Comparison of ENCODE assay signal across 8 cellular contexts in genomic region chr1:28259252-28259934, GRCh38. TPM values are rescaled to one million over a fixed set of nuclear protein-coding genes. Genes with fewer than 3 reads are reported as not detected.
A peak's percentile ranks its signal among the peaks of the same experiment; 100 is the strongest.
DNase-seq lines count a peak whose midpoint lies in the region; ATAC-seq and TF ChIP-seq lines count a peak whose summit lies in the region.

A gene with protein sequence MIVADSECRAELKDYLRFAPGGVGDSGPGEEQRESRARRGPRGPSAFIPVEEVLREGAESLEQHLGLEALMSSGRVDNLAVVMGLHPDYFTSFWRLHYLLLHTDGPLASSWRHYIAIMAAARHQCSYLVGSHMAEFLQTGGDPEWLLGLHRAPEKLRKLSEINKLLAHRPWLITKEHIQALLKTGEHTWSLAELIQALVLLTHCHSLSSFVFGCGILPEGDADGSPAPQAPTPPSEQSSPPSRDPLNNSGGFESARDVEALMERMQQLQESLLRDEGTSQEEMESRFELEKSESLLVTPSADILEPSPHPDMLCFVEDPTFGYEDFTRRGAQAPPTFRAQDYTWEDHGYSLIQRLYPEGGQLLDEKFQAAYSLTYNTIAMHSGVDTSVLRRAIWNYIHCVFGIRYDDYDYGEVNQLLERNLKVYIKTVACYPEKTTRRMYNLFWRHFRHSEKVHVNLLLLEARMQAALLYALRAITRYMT (plus strand): TSS chr1:28259518. CDS start chr1:28259848, 330 bp downstream.

- peaks cover 12 to 14% of the 10 kb centered on the region in 2 donors for H3K36me3 Mint-ChIP-seq in activated T-cell treated with anti-CD3 and anti-CD28 coated beads, Interleukin-2, amount 50 U/mL, for 72 hours (ENCODE audit: insufficient read depth in 2 of 2)

- H3K4me1 ChIP-seq in KMS-11 (ENCODE audit: low read depth, poor library complexity, severe bottlenecking) = peaks cover 38% of the 10 kb centered on the region
- H3K4me1 ChIP-seq in Peyer's patch = peaks cover 0 to 39% (median 0%) of the 10 kb centered on the region in 4 donors
- H3K4me1 ChIP-seq in muscle layer of duodenum (ENCODE audit: control insufficient read depth in 1 of 2, insufficient read depth in 2 of 2, low read length in 2 of 2) = peaks cover 14 to 20% of the 10 kb centered on the region in 2 donors

- no peaks in the 10 kb centered on the region for H3K27me3 Mint-ChIP-seq in activated T-cell treated with anti-CD3 and anti-CD28 coated beads, Interleukin-2, amount 50 U/mL, for 72 hours (ENCODE audit: low read depth)

- H3K4me2 ChIP-seq in KMS-11 = peak within 1 kb of the TSS; percentile 82

- H3K9me3 Mint-ChIP-seq in activated T-cell treated with anti-CD3 and anti-CD28 coated beads, Interleukin-2, amount 50 U/mL, for 72 hours = peaks cover 2% of the 10 kb centered on the region in 2 donors

- H2AFZ ChIP-seq in KMS-11 (ENCODE audit: low read depth) = peak within 1 kb of the TSS; percentile 94

- H3K36me3 ChIP-seq in KMS-11 (ENCODE audit: insufficient read depth) (no peaks in the 10 kb centered on the region), Peyer's patch (no peaks in the 10 kb centered on the region), muscle layer of duodenum (ENCODE audit: control insufficient read depth in 1 of 2, insufficient read depth in 2 of 2, low read length in 2 of 2) (peaks cover 0 to 5% of the 10 kb centered on the region in 2 donors)

- H3K27me3 ChIP-seq in KMS-11 (ENCODE audit: insufficient read depth, low read depth) (no peaks in the 10 kb centered on the region), Peyer's patch (no peaks in the 10 kb centered on the region), muscle layer of duodenum (ENCODE audit: low read depth, low read length) (no peaks in the 10 kb centered on the region)

- peak within 1 kb of the TSS; percentile 78 for H3K4me3 ChIP-seq in KMS-11 (IDR thresholded peaks at IDR 0.05; ENCODE audit: insufficient read depth, low read depth, low read length)
- peak within 1 kb of the TSS; percentile 68 to 99 (median 86) for H3K4me3 ChIP-seq in Peyer's patch
- peak within 1 kb of the TSS; percentile 68 to 96 for H3K4me3 ChIP-seq in muscle layer of duodenum (ENCODE audit: low read depth in 1 of 2, low read length in 2 of 2)

- ATAC-seq in GM21737 (IDR thresholded peaks at IDR 0.05; ENCODE audit: unreplicated experiment) (peak; percentile 94), esophagus mucosa (peak; percentile 97)
- peak; percentile 91 to 92 for ATAC-seq in activated T-cell treated with anti-CD3 and anti-CD28 coated beads, Interleukin-2, amount 50 U/mL, for 72 hours (replicated peaks in 1 of 2)

- H3K9me3 ChIP-seq in Peyer's patch (no peaks in the 10 kb centered on the region), muscle layer of duodenum (ENCODE audit: control insufficient read depth in 1 of 2, low read length in 2 of 2) (no peaks in the 10 kb centered on the region)

- peak; percentile 98 for TF ChIP-seq POLR2A in Peyer's patch (IDR thresholded peaks at IDR 0.05)

- TF ChIP-seq CTCF in KMS-11 (conservative IDR thresholded peaks at IDR 0.05; ENCODE audit: low read depth, low read length) (no peak), Peyer's patch (IDR thresholded peaks at IDR 0.05) (no peak)

- H3K27ac ChIP-seq in KMS-11 (peak within 1 kb of the TSS; percentile 59), Peyer's patch (peak within 1 kb of the TSS; percentile 76 to 94 (median 82)), muscle layer of duodenum (ENCODE audit: low read length) (peak within 1 kb of the TSS; percentile 60)

- H3K4me3 Mint-ChIP-seq in activated T-cell treated with anti-CD3 and anti-CD28 coated beads, Interleukin-2, amount 50 U/mL, for 72 hours = peak within 1 kb of the TSS; percentile 85 to 89

- peaks cover 45% of the 10 kb centered on the region for H3K79me2 ChIP-seq in KMS-11 (ENCODE audit: insufficient read depth, low read depth)

- H3K4me1 Mint-ChIP-seq in activated T-cell treated with anti-CD3 and anti-CD28 coated beads, Interleukin-2, amount 50 U/mL, for 72 hours (ENCODE audit: low read depth) = peaks cover 69% of the 10 kb centered on the region

- H3K27ac Mint-ChIP-seq in activated T-cell treated with anti-CD3 and anti-CD28 coated beads, Interleukin-2, amount 50 U/mL, for 72 hours = peak within 1 kb of the TSS; percentile 83

- H3K9ac ChIP-seq in KMS-11 = peak within 1 kb of the TSS; percentile 53

- peak; percentile 94 for DNase-seq in DMS53 treated with DMSO at 0.1 percent for 48 hours (lab: John Stamatoyannopoulos, UW; ENCODE audit: unreplicated experiment)
- DNase-seq in Peyer's patch = peak; percentile 99 to 100 (median 99)
- DNase-seq in activated T-cell treated with anti-CD3 and anti-CD28 coated beads, Interleukin-2, amount 50 U/mL, for 72 hours = peak; percentile 100
- DNase-seq in stimulated activated CD8-positive, alpha-beta memory T cell treated with anti-CD3 and anti-CD28 coated beads, Interleukin-7, amount 100 ng/mL, for 4 hours (ENCODE audit: low read depth in 2 of 2) = peak; percentile 99

- no peaks in the 10 kb centered on the region for H4K20me1 ChIP-seq in KMS-11 (ENCODE audit: insufficient read depth)

RNA-seq across cellular contexts. Expression of the gene that starts here (rescaled TPM):
- total RNA-seq in Peyer's patch (10 to 100 TPM in 3 of 4 donors, 1 to 10 TPM in 1; 4.1 to 33.8 (median 26.1) TPM), esophagus mucosa (26.2 TPM)
- total RNA-seq in activated T-cell treated with anti-CD3 and anti-CD28 coated beads, Interleukin-2, amount 50 U/mL, for 72 hours = 100 to 1,000 TPM in 1 of 2 donors, 10 to 100 TPM in 1; 85.3 to 101 TPM

Comparison
In these comparisons a context has a peak if more than half of its experiments do, and no peak if none do; other contexts are left out.
1. Peak in every context shown above with its lines: DNase-seq, ATAC-seq, H3K4me3 ChIP-seq and H3K27ac ChIP-seq.